Comparison of ENCODE assay signal across 9 cellular contexts in the genomic region with DNA sequence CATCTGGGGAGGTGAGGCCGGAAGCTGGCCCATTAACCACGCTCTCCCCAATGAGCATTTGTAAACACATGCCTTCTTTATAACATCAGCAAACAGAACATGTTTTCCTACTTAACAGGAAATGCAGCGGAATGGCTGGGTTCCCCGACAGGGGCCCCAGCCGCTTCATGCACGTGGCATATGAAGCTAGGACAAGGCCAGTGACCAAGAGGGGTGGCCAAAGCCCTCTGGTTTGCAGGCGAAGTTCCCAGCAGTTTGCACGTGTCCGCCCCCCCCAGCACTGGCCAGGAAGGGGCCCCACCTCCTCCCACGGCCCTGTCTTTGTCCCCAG. TPM values are rescaled to one million over a fixed set of nuclear protein-coding genes. Genes with fewer than 3 reads are reported as not detected.
DNase-seq lines count a peak whose midpoint lies in the region; FAIRE-seq and TF ChIP-seq lines count a peak whose summit lies in the region.
"Had no signal": no experiment of that assay in that cellular context is flagged by ENCODE, and none has a peak within 500 bp of the region (broad histone marks: within the 10 kb centered on the region; RNA-seq: fewer than 3 reads in every experiment).

No MANE protein-coding gene starts in this region.

- H3K4me3 ChIP-seq in AG04450 (ENCODE audit: low read depth, low read length) (no peak overlapping the region), endothelial cell of umbilical vein (replicated peaks in 1 of 3; ENCODE audit: insufficient read depth in 1 of 3, low read depth in 1 of 3, low read length in 3 of 3) (no peak overlapping the region), neural cell (ENCODE audit: low read length) (peak overlapping the region; percentile 68)

- no peaks in the 10 kb centered on the region for H3F3A ChIP-seq in neural cell (ENCODE audit: insufficient read depth, low read length, poor library complexity, severe bottlenecking)

- no peak for TF ChIP-seq CTCF in AG04450 (IDR thresholded peaks at IDR 0.05; ENCODE audit: low read depth, low read length)
- TF ChIP-seq CTCF in endothelial cell of umbilical vein (IDR thresholded peaks at IDR 0.05; ENCODE audit: extremely low read depth in 1 of 2, insufficient read depth in 1 of 2, low read depth in 1 of 2, low read length in 2 of 2) = no peak
- no peak for TF ChIP-seq CTCF in neural cell (IDR thresholded peaks at IDR 0.05; ENCODE audit: poor library complexity, severe bottlenecking)

- TF ChIP-seq EP300 in neural cell (conservative IDR thresholded peaks at IDR 0.05; ENCODE audit: poor library complexity, severe bottlenecking) = no peak

- H3K9me3 ChIP-seq in AG04450 (ENCODE audit: control insufficient read depth, insufficient read depth, low read length) = no peaks in the 10 kb centered on the region; the same call in 1 of the 2 replicates
- no peaks in the 10 kb centered on the region for H3K9me3 ChIP-seq in endothelial cell of umbilical vein (replicated peaks; ENCODE audit: control insufficient read depth, insufficient read depth, low read length)
- no peaks in the 10 kb centered on the region for H3K9me3 ChIP-seq in neural cell (ENCODE audit: low read length)

- H3K27me3 ChIP-seq in AG04450 (ENCODE audit: control insufficient read depth, insufficient read depth, low read length) (no peaks in the 10 kb centered on the region), endothelial cell of umbilical vein (ENCODE audit: control insufficient read depth in 2 of 2, insufficient read depth in 2 of 2, low read length in 2 of 2) (no peaks in the 10 kb centered on the region), neural cell (ENCODE audit: insufficient read depth, low read depth, low read length) (no peaks in the 10 kb centered on the region)

- H3K4me2 ChIP-seq in endothelial cell of umbilical vein (ENCODE audit: insufficient read depth, low read length) = no peak overlapping the region
- H3K4me2 ChIP-seq in neural cell (ENCODE audit: low read length) = peak overlapping the region; percentile 62

- no peak overlapping the region for H3K9ac ChIP-seq in endothelial cell of umbilical vein (replicated peaks; ENCODE audit: extremely low read depth, insufficient read depth, low read length)
- H3K9ac ChIP-seq in neural cell (ENCODE audit: low read length) = peak overlapping the region; percentile 69

- H3K4me1 ChIP-seq in endothelial cell of umbilical vein (ENCODE audit: control insufficient read depth, extremely low read depth, insufficient read depth, low read length) = peaks cover 28% of the 10 kb centered on the region

- DNase-seq in AG04450 (ENCODE audit: low read depth, low spot score) (no peak), M059J (ENCODE audit: low read depth) (peak; percentile 73), endothelial cell of umbilical vein (ENCODE audit: low read depth, low spot score) (no peak), LoVo (ENCODE audit: low spot score) (no peak), NCI-H2227 treated with DMSO at 0.1 percent for 48 hours (lab: John Stamatoyannopoulos, UW) (no peak), cerebellar cortex (ENCODE audit: low spot score) (no peak), COLO829 (ENCODE audit: low spot score) (no peak)

- no peak for TF ChIP-seq POLR2A in endothelial cell of umbilical vein (IDR thresholded peaks at IDR 0.05; ENCODE audit: low read depth, low read length)

- H3K27ac ChIP-seq in AG04450 (ENCODE audit: low read depth, low read length) (peak overlapping the region; percentile 94), endothelial cell of umbilical vein (ENCODE audit: insufficient read depth, low read depth, low read length) (peak overlapping the region; percentile 89), neural cell (ENCODE audit: low read length) (peak overlapping the region; percentile 57)

- H2AFZ ChIP-seq in endothelial cell of umbilical vein (ENCODE audit: low read depth, low read length) (peak overlapping the region; percentile 14), neural cell (ENCODE audit: low read depth, low read length) (peak overlapping the region; percentile 66)

- H4K20me1 ChIP-seq in endothelial cell of umbilical vein (replicated peaks; ENCODE audit: control insufficient read depth, extremely low read depth, insufficient read depth, low read length) (no peaks in the 10 kb centered on the region), neural cell (ENCODE audit: insufficient read depth) (no peaks in the 10 kb centered on the region)

- dilution Hi-C loops in endothelial cell of umbilical vein (cut with MboI; ENCODE audit: extremely low pct_ligation_motif_present, low sequenced_read_pairs) = no loop called here

- H3K79me2 ChIP-seq in endothelial cell of umbilical vein (ENCODE audit: control insufficient read depth, insufficient read depth, low read length) = no peaks in the 10 kb centered on the region
- no peaks in the 10 kb centered on the region for H3K79me2 ChIP-seq in neural cell (replicated peaks; ENCODE audit: insufficient read depth, low read length)

- FAIRE-seq in endothelial cell of umbilical vein (lab: Jason Lieb, UNC) = no peak

- POLR2A ChIA-PET in AG04450 (lab: Yijun Ruan, JAX) (interaction anchor here (1.3 to 3.1 kb wide), 3 partner anchors 54 to 202 kb away, joined by 3 to 15 read pairs (median 5); no protein-coding TSS in a partner anchor), endothelial cell of umbilical vein (lab: Charles Lee) (interaction anchor here (1.4 kb wide), 1 partner anchor 196 kb away, joined by 4 read pairs; no protein-coding TSS in a partner anchor)

- no peaks in the 10 kb centered on the region for H3K9me2 ChIP-seq in neural cell (ENCODE audit: insufficient read depth, low read length)

- CTCF ChIA-PET in AG04450 (lab: Charles Lee) (no interaction called here), endothelial cell of umbilical vein (lab: Charles Lee) (interaction anchor here (0.7 to 1.9 kb wide), 6 partner anchors 11 to 311 kb away, joined by 3 to 11 read pairs (median 4); no protein-coding TSS in a partner anchor)

- H3K9me1 ChIP-seq in endothelial cell of umbilical vein (replicated peaks; ENCODE audit: control insufficient read depth, extremely low read depth, insufficient read depth, low read length) = no peaks in the 10 kb centered on the region

- H3K36me3 ChIP-seq in endothelial cell of umbilical vein (ENCODE audit: control insufficient read depth in 2 of 2, extremely low read depth in 1 of 2, insufficient read depth in 2 of 2, low read length in 2 of 2) (no peaks in the 10 kb centered on the region), neural cell (ENCODE audit: insufficient read depth, low read length) (no peaks in the 10 kb centered on the region)

- BruUV-seq in endothelial cell of umbilical vein (replicated peaks; lab: Mats Ljungman, UMichigan) = no TSS peak

- no peak for TF ChIP-seq RAD21 in neural cell (conservative IDR thresholded peaks at IDR 0.05)

- intact Hi-C loops in endothelial cell of umbilical vein (cut with micrococcal nuclease) = loop anchor here (1.0 kb wide), 1 partner anchor 197 kb away; no protein-coding TSS in a partner anchor

TF ChIP-seq in endothelial cell of umbilical vein, 7 proteins besides CTCF, POLR2A, EP300 and RAD21:
- no peak for TF ChIP-seq EZH2 (IDR thresholded peaks at IDR 0.05; ENCODE audit: borderline replicate concordance, low read depth, low read length, severe bottlenecking)
- TF ChIP-seq, protein P1, sequence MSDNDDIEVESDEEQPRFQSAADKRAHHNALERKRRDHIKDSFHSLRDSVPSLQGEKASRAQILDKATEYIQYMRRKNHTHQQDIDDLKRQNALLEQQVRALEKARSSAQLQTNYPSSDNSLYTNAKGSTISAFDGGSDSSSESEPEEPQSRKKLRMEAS (IDR thresholded peaks at IDR 0.05; ENCODE audit: insufficient read depth, insufficient read length) = peak; percentile 44

TF ChIP-seq in neural cell, 6 proteins besides CTCF, POLR2A, EP300 and RAD21:
- TF ChIP-seq POLR2AphosphoS5 (IDR thresholded peaks at IDR 0.05) = no peak
- TF ChIP-seq, protein P2, sequence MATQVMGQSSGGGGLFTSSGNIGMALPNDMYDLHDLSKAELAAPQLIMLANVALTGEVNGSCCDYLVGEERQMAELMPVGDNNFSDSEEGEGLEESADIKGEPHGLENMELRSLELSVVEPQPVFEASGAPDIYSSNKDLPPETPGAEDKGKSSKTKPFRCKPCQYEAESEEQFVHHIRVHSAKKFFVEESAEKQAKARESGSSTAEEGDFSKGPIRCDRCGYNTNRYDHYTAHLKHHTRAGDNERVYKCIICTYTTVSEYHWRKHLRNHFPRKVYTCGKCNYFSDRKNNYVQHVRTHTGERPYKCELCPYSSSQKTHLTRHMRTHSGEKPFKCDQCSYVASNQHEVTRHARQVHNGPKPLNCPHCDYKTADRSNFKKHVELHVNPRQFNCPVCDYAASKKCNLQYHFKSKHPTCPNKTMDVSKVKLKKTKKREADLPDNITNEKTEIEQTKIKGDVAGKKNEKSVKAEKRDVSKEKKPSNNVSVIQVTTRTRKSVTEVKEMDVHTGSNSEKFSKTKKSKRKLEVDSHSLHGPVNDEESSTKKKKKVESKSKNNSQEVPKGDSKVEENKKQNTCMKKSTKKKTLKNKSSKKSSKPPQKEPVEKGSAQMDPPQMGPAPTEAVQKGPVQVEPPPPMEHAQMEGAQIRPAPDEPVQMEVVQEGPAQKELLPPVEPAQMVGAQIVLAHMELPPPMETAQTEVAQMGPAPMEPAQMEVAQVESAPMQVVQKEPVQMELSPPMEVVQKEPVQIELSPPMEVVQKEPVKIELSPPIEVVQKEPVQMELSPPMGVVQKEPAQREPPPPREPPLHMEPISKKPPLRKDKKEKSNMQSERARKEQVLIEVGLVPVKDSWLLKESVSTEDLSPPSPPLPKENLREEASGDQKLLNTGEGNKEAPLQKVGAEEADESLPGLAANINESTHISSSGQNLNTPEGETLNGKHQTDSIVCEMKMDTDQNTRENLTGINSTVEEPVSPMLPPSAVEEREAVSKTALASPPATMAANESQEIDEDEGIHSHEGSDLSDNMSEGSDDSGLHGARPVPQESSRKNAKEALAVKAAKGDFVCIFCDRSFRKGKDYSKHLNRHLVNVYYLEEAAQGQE (IDR thresholded peaks at IDR 0.05; ENCODE audit: borderline replicate concordance) = peak; percentile 14

RNA-seq across cellular contexts. Expression of a gene that starts 38.7 kb away (rescaled TPM):
- polyA plus RNA-seq in AG04450 (2011; rRNA removed) (not detected in 2 replicates), endothelial cell of umbilical vein (not detected in 2 replicates), neural cell (not detected in 2 replicates)
- polyA minus RNA-seq in AG04450 (2011; rRNA and poly(A)+ RNA removed) = not detected in 2 replicates
- total RNA-seq in M059J (2014; rRNA removed; shearing (Covaris generic)) = not detected in 2 replicates
- not detected in 2 replicates for total RNA-seq in endothelial cell of umbilical vein
- not detected in 2 replicates for polyA plus RNA-seq in endothelial cell of umbilical vein (2011; cell fraction: cytosol; rRNA removed)
- not detected in 2 replicates for polyA plus RNA-seq in endothelial cell of umbilical vein (2011; cell fraction: nucleus; rRNA removed)
- not detected in 2 replicates for polyA plus RNA-seq in endothelial cell of umbilical vein (2012)
- polyA minus RNA-seq in endothelial cell of umbilical vein (not detected in 2 replicates), neural cell (not detected in 2 replicates)
- polyA minus RNA-seq in endothelial cell of umbilical vein (2011; cell fraction: cytosol; rRNA and poly(A)+ RNA removed) = not detected
- polyA minus RNA-seq in endothelial cell of umbilical vein (2011; cell fraction: nucleus; rRNA and poly(A)+ RNA removed) = not detected in 2 replicates
- total RNA-seq: activated T-cell treated with anti-CD3 and anti-CD28 coated beads, Interleukin-2, amount 50 U/mL, for 72 hours had no signal
